Comparison of ENCODE assay signal across 10 cellular contexts in genomic region chr18:13452448-13452811, GRCh38.
DNase-seq lines count a peak whose midpoint lies in the region; ATAC-seq and TF ChIP-seq lines count a peak whose summit lies in the region.
"Had no signal": no experiment of that assay in that cellular context is flagged by ENCODE, and none has a peak within 500 bp of the region (broad histone marks: within the 10 kb centered on the region; RNA-seq: fewer than 3 reads in every experiment).

No MANE protein-coding gene starts in this region.

- no peaks in the 10 kb centered on the region for H3K9me3 Mint-ChIP-seq in dendritic cell treated with granulocyte-macrophage colony-stimulating factor and Interleukin-4, amounts not matched to agents 40 ng/mL and 50 ng/mL, for 4 days

- DNase-seq in AG10803 (ENCODE audit: low read depth) (peak; percentile 82), M059J (ENCODE audit: low read depth) (peak; percentile 85), mucosa of descending colon (no peak), GM13977 (ENCODE audit: low spot score) (no peak)
- no peak for DNase-seq in activated CD4-positive, alpha-beta T cell treated with anti-CD3 and anti-CD28 coated beads for 4 hours
- DNase-seq: NCI-H187 had no signal

- H3K4me3 ChIP-seq in AG10803 (ENCODE audit: low read length) (no peak overlapping the region), mucosa of descending colon (no peak overlapping the region)

- no peaks in the 10 kb centered on the region for H3K27me3 Mint-ChIP-seq in dendritic cell treated with granulocyte-macrophage colony-stimulating factor and Interleukin-4, amounts not matched to agents 40 ng/mL and 50 ng/mL, for 4 days

- intact Hi-C loops in dendritic cell treated with granulocyte-macrophage colony-stimulating factor and Interleukin-4, amounts not matched to agents 40 ng/mL and 50 ng/mL, for 4 days (cut with micrococcal nuclease): no loop called here
- intact Hi-C loops in mucosa of descending colon (cut with DNase I, micrococcal nuclease): no loop called here

- no peak overlapping the region for H3K4me3 Mint-ChIP-seq in dendritic cell treated with granulocyte-macrophage colony-stimulating factor and Interleukin-4, amounts not matched to agents 40 ng/mL and 50 ng/mL, for 4 days
- H3K4me3 Mint-ChIP-seq: nephron had no signal

- ATAC-seq in mucosa of descending colon: peak; percentile 41
- no peak for ATAC-seq in HG03025 (IDR thresholded peaks at IDR 0.05; ENCODE audit: low FRiP score, unreplicated experiment)
- ATAC-seq in HG03457 (IDR thresholded peaks at IDR 0.05; ENCODE audit: unreplicated experiment): no peak

- TF ChIP-seq CTCF in AG10803 (conservative IDR thresholded peaks at IDR 0.05; ENCODE audit: low read length) (no peak), mucosa of descending colon (IDR thresholded peaks at IDR 0.05) (no peak), GM13977 (IDR thresholded peaks at IDR 0.05; ENCODE audit: extremely low read depth, insufficient read depth, missing control alignments) (no peak)

- no peaks in the 10 kb centered on the region for H3K4me1 ChIP-seq in mucosa of descending colon (ENCODE audit: low read depth)

- peaks cover 69% of the 10 kb centered on the region for H3K4me1 Mint-ChIP-seq in dendritic cell treated with granulocyte-macrophage colony-stimulating factor and Interleukin-4, amounts not matched to agents 40 ng/mL and 50 ng/mL, for 4 days (ENCODE audit: low read depth)

- no peaks in the 10 kb centered on the region for H3K36me3 ChIP-seq in mucosa of descending colon (ENCODE audit: low read depth)

- peaks cover 22% of the 10 kb centered on the region for H3K36me3 Mint-ChIP-seq in dendritic cell treated with granulocyte-macrophage colony-stimulating factor and Interleukin-4, amounts not matched to agents 40 ng/mL and 50 ng/mL, for 4 days (ENCODE audit: low read depth)

- no peaks in the 10 kb centered on the region for H3K9me3 ChIP-seq in mucosa of descending colon

- in situ Hi-C loops in GM13977 (cut with MboI; ENCODE audit: low pct_unique_long_range_greater_than_20kb, low sequenced_read_pairs, unreplicated experiment): no loop called here

- peak overlapping the region; percentile 76 for H3K27ac Mint-ChIP-seq in dendritic cell treated with granulocyte-macrophage colony-stimulating factor and Interleukin-4, amounts not matched to agents 40 ng/mL and 50 ng/mL, for 4 days

Comparison
In these comparisons a context has a peak if more than half of its experiments do, and no peak if none do; other contexts are left out.
1. DNase-seq: peak in AG10803 (single experiment) and M059J (single experiment); none in mucosa of descending colon (0 of 3), GM13977 (single experiment) and activated CD4-positive, alpha-beta T cell treated with anti-CD3 and anti-CD28 coated beads for 4 hours (0 of 2).